In the genomic region with DNA sequence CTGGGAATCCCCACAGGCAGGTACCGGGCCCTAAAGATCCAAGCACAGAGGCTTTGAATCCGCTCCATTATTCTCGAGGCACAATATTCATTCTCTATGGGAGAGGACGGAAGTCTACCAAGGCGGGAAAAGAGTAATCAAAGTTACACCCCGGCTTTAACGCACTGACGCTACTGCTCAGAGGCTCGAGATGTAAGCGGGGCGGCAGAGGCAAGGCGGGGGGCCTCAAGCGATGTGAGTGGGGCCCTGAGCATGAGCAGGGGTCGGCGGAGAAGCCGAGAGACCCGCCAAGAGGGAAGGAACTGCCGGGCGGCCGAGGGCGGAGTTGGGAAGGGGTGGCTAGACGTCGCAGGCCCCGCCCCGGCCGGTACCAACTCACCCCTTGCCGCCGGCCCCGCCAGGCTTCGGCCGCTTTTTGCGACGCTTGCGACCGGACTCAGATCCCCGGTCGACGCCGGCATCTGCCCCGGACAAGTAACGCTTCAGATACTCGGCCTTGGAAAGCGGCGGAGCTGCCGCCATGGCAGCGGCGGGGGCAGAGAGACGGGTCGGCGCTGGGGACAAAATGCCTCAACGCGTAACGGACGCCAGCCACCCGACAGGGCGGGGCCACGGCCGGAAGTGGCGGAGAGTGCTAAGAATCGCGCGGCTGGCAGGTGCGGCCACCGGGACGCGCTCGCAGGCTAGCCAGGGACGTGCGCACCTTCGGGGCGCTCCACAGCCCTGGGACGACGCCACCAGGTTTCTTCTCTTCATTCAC, we compare ENCODE assay signal across 8 cellular contexts. TPM values are rescaled to one million over a fixed set of nuclear protein-coding genes. Genes with fewer than 3 reads are reported as not detected.
A peak's percentile ranks its signal among the peaks of the same experiment; 100 is the strongest.
DNase-seq lines count a peak whose midpoint lies in the region; ATAC-seq and TF ChIP-seq lines count a peak whose summit lies in the region.

A gene with protein sequence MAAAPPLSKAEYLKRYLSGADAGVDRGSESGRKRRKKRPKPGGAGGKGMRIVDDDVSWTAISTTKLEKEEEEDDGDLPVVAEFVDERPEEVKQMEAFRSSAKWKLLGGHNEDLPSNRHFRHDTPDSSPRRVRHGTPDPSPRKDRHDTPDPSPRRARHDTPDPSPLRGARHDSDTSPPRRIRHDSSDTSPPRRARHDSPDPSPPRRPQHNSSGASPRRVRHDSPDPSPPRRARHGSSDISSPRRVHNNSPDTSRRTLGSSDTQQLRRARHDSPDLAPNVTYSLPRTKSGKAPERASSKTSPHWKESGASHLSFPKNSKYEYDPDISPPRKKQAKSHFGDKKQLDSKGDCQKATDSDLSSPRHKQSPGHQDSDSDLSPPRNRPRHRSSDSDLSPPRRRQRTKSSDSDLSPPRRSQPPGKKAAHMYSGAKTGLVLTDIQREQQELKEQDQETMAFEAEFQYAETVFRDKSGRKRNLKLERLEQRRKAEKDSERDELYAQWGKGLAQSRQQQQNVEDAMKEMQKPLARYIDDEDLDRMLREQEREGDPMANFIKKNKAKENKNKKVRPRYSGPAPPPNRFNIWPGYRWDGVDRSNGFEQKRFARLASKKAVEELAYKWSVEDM (minus strand): TSS at position 545 of the 760 bp plus-strand sequence. CDS start 23 bp downstream, at position 522.

- TF ChIP-seq CTCF in epithelial cell of esophagus (IDR thresholded peaks at IDR 0.05; ENCODE audit: insufficient read depth, low read depth, low read length, missing control alignments) (no peak), mucosa of descending colon (IDR thresholded peaks at IDR 0.05) (no peak)

- H3K4me3 ChIP-seq in HUES64 (ENCODE audit: low read length) (peak within 1 kb of the TSS; percentile 97), epithelial cell of esophagus (ENCODE audit: low read length) (peak within 1 kb of the TSS; percentile 76), mucosa of descending colon (peak within 1 kb of the TSS; percentile 74)

- H3K9ac ChIP-seq in HUES64 (ENCODE audit: low read depth, low read length) = peak within 1 kb of the TSS; percentile 93

- H3K4me1 ChIP-seq in HUES64 (ENCODE audit: insufficient read depth, low read length) (peaks cover 18% of the 10 kb centered on the region), mucosa of descending colon (ENCODE audit: low read depth) (peaks cover 12% of the 10 kb centered on the region)

- ATAC-seq in GM21423 (IDR thresholded peaks at IDR 0.05; ENCODE audit: unreplicated experiment) (peak; percentile 87), mucosa of descending colon (peak; percentile 98)

- no peaks in the 10 kb centered on the region for H3K27me3 ChIP-seq in HUES64 (ENCODE audit: insufficient read depth, low read length)

- intact Hi-C loops in mucosa of descending colon (cut with DNase I, micrococcal nuclease) = no loop called here

- no peaks in the 10 kb centered on the region for H3K9me3 ChIP-seq in HUES64 (ENCODE audit: insufficient read depth, low read depth, low read length)
- no peaks in the 10 kb centered on the region for H3K9me3 ChIP-seq in mucosa of descending colon

- under 1% methylated on average over 73 of the region's 73 CpGs for WGBS in HUES64

- H3K36me3 ChIP-seq in HUES64 (ENCODE audit: insufficient read depth, low read length) = peaks cover 41% of the 10 kb centered on the region
- H3K36me3 ChIP-seq in mucosa of descending colon (ENCODE audit: low read depth) = no peaks in the 10 kb centered on the region

- DNase-seq in D341Med (ENCODE audit: low spot score) (peak; percentile 98), OCI-M1 (lab: John Stamatoyannopoulos, UW) (peak; percentile 97), activated T-cell treated with anti-CD3 and anti-CD28 coated beads for 24 hours (ENCODE audit: low read depth) (peak; percentile 89), epithelial cell of esophagus (ENCODE audit: low read depth) (peak; percentile 91), mucosa of descending colon (peak; percentile 94 to 97 (median 96))
- DNase-seq in stimulated activated CD8-positive, alpha-beta memory T cell treated with anti-CD3 and anti-CD28 coated beads, Interleukin-4, amount 100 ng/mL, for 4 hours (ENCODE audit: low read depth in 2 of 2, low spot score in 1 of 2) = peak; percentile 85 to 86

- H3K27ac ChIP-seq in HUES64 (ENCODE audit: low read depth, low read length) = peak within 1 kb of the TSS; percentile 98

RNA-seq across cellular contexts. Expression of the gene that starts here (rescaled TPM):
- polyA plus RNA-seq in HUES64 (2013, experiment 1 of 2) = 23.7 TPM
- 26.6 TPM for polyA plus RNA-seq in HUES64 (2013, experiment 2 of 2)
- 10 to 100 TPM; 15.6 to 18.9 (median 15.6) TPM for total RNA-seq in mucosa of descending colon

Comparison
In these comparisons a context has a peak if more than half of its experiments do, and no peak if none do; other contexts are left out.
1. Peak in every context shown above with its lines: DNase-seq, ATAC-seq, H3K4me3 ChIP-seq and H3K27ac ChIP-seq.